In genomic region chr2:31322376-31322775, GRCh38 we compare ENCODE assay signal across 22 cellular contexts.
DNase-seq lines count a peak whose midpoint lies in the region; ATAC-seq lines count a peak whose summit lies in the region.
"Had no signal": no experiment of that assay in that cellular context is flagged by ENCODE, and none has a peak within 500 bp of the region (broad histone marks: within the 10 kb centered on the region; RNA-seq: fewer than 3 reads in every experiment).

No MANE protein-coding gene starts in this region.

- peaks cover 52 to 80% (median 64%) of the 10 kb centered on the region in 4 donors for H3K4me1 Mint-ChIP-seq in CD4-positive, alpha-beta memory T cell

- no peaks in the 10 kb centered on the region for H3K36me3 ChIP-seq in CD4-positive, alpha-beta memory T cell (ENCODE audit: insufficient read depth, low read length)
- no peaks in the 10 kb centered on the region for H3K36me3 ChIP-seq in MG63
- H3K36me3 ChIP-seq: neural progenitor cell, right lobe of liver had no signal

- no peaks in the 10 kb centered on the region for H3K27me3 Mint-ChIP-seq in CD4-positive, alpha-beta memory T cell

- H3K4me3 ChIP-seq in CD4-positive, alpha-beta memory T cell (ENCODE audit: low read length in 2 of 2): no peak overlapping the region
- H3K4me3 ChIP-seq in MG63: no peak overlapping the region
- H3K4me3 ChIP-seq: GM12878, neural progenitor cell, right lobe of liver had no signal

- H3K9me3 Mint-ChIP-seq in CD4-positive, alpha-beta memory T cell: no peaks in the 10 kb centered on the region
- H3K9me3 Mint-ChIP-seq: brain, neural progenitor cell had no signal

- CTCF ChIA-PET in CD4-positive, alpha-beta memory T cell (lab: Charles Lee; ENCODE audit: partially characterized antibody): interaction anchor here (1.9 to 4.7 kb wide), 2 partner anchors 11 to 611 kb away, joined by 10 to 25 read pairs; no protein-coding TSS in a partner anchor

- DNase-seq in CD4-positive, alpha-beta memory T cell: no peak
- DNase-seq in MG63: peak; percentile 40
- DNase-seq in fibroblast of gingiva (ENCODE audit: low read depth): peak; percentile 67
- DNase-seq in myocyte (ENCODE audit: low read depth): peak; percentile 47
- no peak for DNase-seq in AG08395 (ENCODE audit: low spot score)
- no peak for DNase-seq in NAMALWA (ENCODE audit: low spot score)
- DNase-seq: activated CD8-positive, alpha-beta T cell treated with anti-CD3 and anti-CD28 coated beads, Interleukin-2, amount 10 ng/mL, durations not matched to agents 7 days and 5 days; activated effector memory CD4-positive, alpha-beta T cell treated with Interleukin-2 at 50 U/mL for 16 hours; effector CD4-positive, alpha-beta T cell; foreskin keratinocyte; mammary epithelial cell; MV-4-11; NCI-H2081 treated with DMSO at 0.1 percent for 48 hours; NCI-H524; OCI-M1; right lobe of liver; stimulated activated CD4-positive, alpha-beta T cell treated with anti-CD3 and anti-CD28 coated beads, Interleukin-1b, Interleukin-23, amount 100 ng/mL, for 48 hours had no signal

- H3K9me3 ChIP-seq in CD4-positive, alpha-beta memory T cell (ENCODE audit: control insufficient read depth in 1 of 2, low read length in 2 of 2): no peaks in the 10 kb centered on the region
- H3K9me3 ChIP-seq in MG63: no peaks in the 10 kb centered on the region
- H3K9me3 ChIP-seq: right lobe of liver had no signal

- intact Hi-C loops in CD4-positive, alpha-beta memory T cell (cut with micrococcal nuclease): no loop called here

- no peaks in the 10 kb centered on the region for H3K36me3 Mint-ChIP-seq in CD4-positive, alpha-beta memory T cell
- H3K36me3 Mint-ChIP-seq: brain, neural progenitor cell had no signal

- H3K4me3 Mint-ChIP-seq in CD4-positive, alpha-beta memory T cell: peak overlapping the region in 4 of 8 donors; percentile 24 to 84 (median 30)
- H3K4me3 Mint-ChIP-seq: activated CD8-positive, alpha-beta T cell treated with anti-CD3 and anti-CD28 coated beads, Interleukin-2, amount 10 ng/mL, durations not matched to agents 7 days and 5 days; brain; neural progenitor cell had no signal

- POLR2A ChIA-PET in CD4-positive, alpha-beta memory T cell (lab: Charles Lee; ENCODE audit: partially characterized antibody): interaction anchor here (1.4 kb wide), 1 partner anchor 11 kb away, joined by 3 read pairs; no protein-coding TSS in a partner anchor

- H3K27ac ChIP-seq in CD4-positive, alpha-beta memory T cell (ENCODE audit: low read depth, low read length): no peak overlapping the region
- H3K27ac ChIP-seq: foreskin keratinocyte, neural progenitor cell, right lobe of liver had no signal

- peak overlapping the region in 6 of 7 donors; percentile 23 to 82 (median 52) for H3K27ac Mint-ChIP-seq in CD4-positive, alpha-beta memory T cell
- H3K27ac Mint-ChIP-seq: activated CD8-positive, alpha-beta T cell treated with anti-CD3 and anti-CD28 coated beads, Interleukin-2, amount 10 ng/mL, durations not matched to agents 7 days and 5 days; neural progenitor cell had no signal

- peaks cover 58% of the 10 kb centered on the region for H3K4me1 ChIP-seq in CD4-positive, alpha-beta memory T cell (ENCODE audit: insufficient read depth, low read length)
- H3K4me1 ChIP-seq: neural progenitor cell had no signal

- ATAC-seq in HG03097 (IDR thresholded peaks at IDR 0.05; ENCODE audit: low FRiP score, unreplicated experiment) (no peak), GM19324 (IDR thresholded peaks at IDR 0.05; ENCODE audit: low FRiP score, unreplicated experiment) (no peak)
- ATAC-seq: activated CD8-positive, alpha-beta T cell treated with anti-CD3 and anti-CD28 coated beads, Interleukin-2, amount 10 ng/mL, durations not matched to agents 7 days and 5 days; foreskin keratinocyte; GM12878; right lobe of liver had no signal

- H3K27me3 ChIP-seq in CD4-positive, alpha-beta memory T cell (ENCODE audit: insufficient read depth, low read length): no peaks in the 10 kb centered on the region
- no peaks in the 10 kb centered on the region for H3K27me3 ChIP-seq in MG63
- H3K27me3 ChIP-seq: foreskin keratinocyte, neural progenitor cell, right lobe of liver had no signal

Comparison
In these comparisons a context has a peak if more than half of its experiments do, and no peak if none do; other contexts are left out.
1. DNase-seq: peak in MG63 (single experiment), fibroblast of gingiva (single experiment) and myocyte (single experiment); none in CD4-positive, alpha-beta memory T cell (0 of 5), AG08395 (single experiment) and NAMALWA (single experiment).